Comparison of ENCODE assay signal across 22 cellular contexts in genomic region chr14:77011226-77011762, GRCh38. TPM values are rescaled to one million over a fixed set of nuclear protein-coding genes. Genes with fewer than 3 reads are reported as not detected.
A peak's percentile ranks its signal among the peaks of the same experiment; 100 is the strongest.
DNase-seq lines count a peak whose midpoint lies in the region; ATAC-seq and TF ChIP-seq lines count a peak whose summit lies in the region.
"Had no signal": no experiment of that assay in that cellular context is flagged by ENCODE, and none has a peak within 500 bp of the region (broad histone marks: within the 10 kb centered on the region; RNA-seq: fewer than 3 reads in every experiment).

No MANE protein-coding gene starts in this region.

- H4K20me1 ChIP-seq in neural cell (ENCODE audit: insufficient read depth): no peaks in the 10 kb centered on the region

- H3K27ac Mint-ChIP-seq in T-helper 2 cell treated with Interferon-gamma antibody and Interleukin-4, amounts not matched to agents 5 μg/mL and 100 μg/mL, for 36 hours: peak overlapping the region; percentile 7
- no peak overlapping the region for H3K27ac Mint-ChIP-seq in effector memory CD8-positive, alpha-beta T cell
- H3K27ac Mint-ChIP-seq: activated CD4-positive, alpha-beta T cell treated with anti-CD3 and anti-CD28 coated beads, Interleukin-2, amount 10 ng/mL, durations not matched to agents 24 days and 14 days; activated naive CD8-positive, alpha-beta T cell had no signal

- no peaks in the 10 kb centered on the region for H3K9me2 ChIP-seq in neural cell (ENCODE audit: insufficient read depth, low read length)

- no peaks in the 10 kb centered on the region for H3K9me3 ChIP-seq in neural cell (ENCODE audit: low read length)
- H3K9me3 ChIP-seq: A549, breast epithelium, esophagus squamous epithelium had no signal

- H3K9me3 Mint-ChIP-seq in T-helper 2 cell treated with Interferon-gamma antibody and Interleukin-4, amounts not matched to agents 5 μg/mL and 100 μg/mL, for 36 hours: no peaks in the 10 kb centered on the region
- no peaks in the 10 kb centered on the region for H3K9me3 Mint-ChIP-seq in effector memory CD8-positive, alpha-beta T cell
- H3K9me3 Mint-ChIP-seq: activated CD4-positive, alpha-beta T cell treated with anti-CD3 and anti-CD28 coated beads, Interleukin-2, amount 10 ng/mL, durations not matched to agents 24 days and 14 days; CD8-positive, alpha-beta memory T cell had no signal

- no peak for TF ChIP-seq RAD21 in neural cell (conservative IDR thresholded peaks at IDR 0.05)

- no peak overlapping the region for H3K4me3 Mint-ChIP-seq in T-helper 2 cell treated with Interferon-gamma antibody and Interleukin-4, amounts not matched to agents 5 μg/mL and 100 μg/mL, for 36 hours
- no peak overlapping the region for H3K4me3 Mint-ChIP-seq in effector memory CD8-positive, alpha-beta T cell
- H3K4me3 Mint-ChIP-seq: activated CD4-positive, alpha-beta T cell treated with anti-CD3 and anti-CD28 coated beads, Interleukin-2, amount 10 ng/mL, durations not matched to agents 24 days and 14 days; activated naive CD8-positive, alpha-beta T cell; CD8-positive, alpha-beta memory T cell; nephron progenitor cell had no signal

- no peaks in the 10 kb centered on the region for H3K79me2 ChIP-seq in neural cell (replicated peaks; ENCODE audit: insufficient read depth, low read length)

- TF ChIP-seq EP300 in neural cell (conservative IDR thresholded peaks at IDR 0.05; ENCODE audit: poor library complexity, severe bottlenecking): no peak

- no peaks in the 10 kb centered on the region for H3F3A ChIP-seq in neural cell (ENCODE audit: insufficient read depth, low read length, poor library complexity, severe bottlenecking)

- H3K4me3 ChIP-seq in neural cell (ENCODE audit: low read length): no peak overlapping the region
- H3K4me3 ChIP-seq: A549, breast epithelium, esophagus squamous epithelium, lung had no signal

- no peak for ATAC-seq in GM18511 (IDR thresholded peaks at IDR 0.05; ENCODE audit: unreplicated experiment)
- no peak for ATAC-seq in effector memory CD8-positive, alpha-beta T cell (replicated peaks)
- ATAC-seq: A549 had no signal

- H3K27me3 Mint-ChIP-seq in T-helper 2 cell treated with Interferon-gamma antibody and Interleukin-4, amounts not matched to agents 5 μg/mL and 100 μg/mL, for 36 hours (ENCODE audit: low read depth): no peaks in the 10 kb centered on the region
- H3K27me3 Mint-ChIP-seq in effector memory CD8-positive, alpha-beta T cell: peaks cover 0 to 15% of the 10 kb centered on the region in 2 donors
- H3K27me3 Mint-ChIP-seq: activated CD4-positive, alpha-beta T cell treated with anti-CD3 and anti-CD28 coated beads, Interleukin-2, amount 10 ng/mL, durations not matched to agents 24 days and 14 days; activated naive CD8-positive, alpha-beta T cell had no signal

- no peaks in the 10 kb centered on the region for H3K27me3 ChIP-seq in neural cell (ENCODE audit: insufficient read depth, low read depth, low read length)
- H3K27me3 ChIP-seq: breast epithelium, esophagus squamous epithelium had no signal

- H3K4me1 Mint-ChIP-seq in T-helper 2 cell treated with Interferon-gamma antibody and Interleukin-4, amounts not matched to agents 5 μg/mL and 100 μg/mL, for 36 hours (ENCODE audit: low read depth): peaks cover 13% of the 10 kb centered on the region
- peaks cover 3 to 9% of the 10 kb centered on the region in 2 donors for H3K4me1 Mint-ChIP-seq in effector memory CD8-positive, alpha-beta T cell (ENCODE audit: low read depth in 2 of 2)

- no peaks in the 10 kb centered on the region for H3K36me3 ChIP-seq in neural cell (ENCODE audit: insufficient read depth, low read length)
- H3K36me3 ChIP-seq: breast epithelium, esophagus squamous epithelium had no signal

- peak; percentile 3 for TF ChIP-seq CTCF in neural cell (IDR thresholded peaks at IDR 0.05; ENCODE audit: poor library complexity, severe bottlenecking)

- no peak overlapping the region for H3K27ac ChIP-seq in neural cell (ENCODE audit: low read length)
- H3K27ac ChIP-seq: A549, KMS-11 had no signal

- no peaks in the 10 kb centered on the region for H3K36me3 Mint-ChIP-seq in T-helper 2 cell treated with Interferon-gamma antibody and Interleukin-4, amounts not matched to agents 5 μg/mL and 100 μg/mL, for 36 hours (ENCODE audit: low read depth)
- no peaks in the 10 kb centered on the region for H3K36me3 Mint-ChIP-seq in effector memory CD8-positive, alpha-beta T cell (ENCODE audit: insufficient read depth)
- H3K36me3 Mint-ChIP-seq: activated naive CD8-positive, alpha-beta T cell had no signal

- H3K9ac ChIP-seq in neural cell (ENCODE audit: low read length): no peak overlapping the region
- H3K9ac ChIP-seq: KMS-11 had no signal

- H3K4me2 ChIP-seq in neural cell (ENCODE audit: low read length): no peak overlapping the region
- H3K4me2 ChIP-seq: A549, KMS-11 had no signal

- DNase-seq in NCI-H2029 treated with DMSO at 0.1 percent for 48 hours (lab: John Stamatoyannopoulos, UW) (peak; percentile 41), NCI-H2029 (lab: John Stamatoyannopoulos, UW) (no peak), NCI-H187 (lab: John Stamatoyannopoulos, UW) (peak; percentile 76 to 85), H4 (ENCODE audit: low spot score) (no peak)
- no peak for DNase-seq in T-helper 2 cell treated with Interferon-gamma antibody and Interleukin-4, amounts not matched to agents 5 μg/mL and 100 μg/mL, for 36 hours (ENCODE audit: low spot score)
- DNase-seq in effector memory CD8-positive, alpha-beta T cell: no peak
- DNase-seq: activated CD4-positive, alpha-beta T cell treated with anti-CD3 and anti-CD28 coated beads, Interleukin-2, amount 10 ng/mL, durations not matched to agents 24 days and 14 days; activated T-cell treated with anti-CD3 and anti-CD28 coated beads for 4 hours; CD8-positive, alpha-beta memory T cell; esophagus squamous epithelium; GOT3; NCI-H1694 treated with DMSO at 0.1 percent for 48 hours; nephron progenitor cell; retina; SHP77 treated with DMSO at 0.1 percent for 48 hours had no signal

- H2AFZ ChIP-seq in neural cell (ENCODE audit: low read depth, low read length): no peak overlapping the region

TF ChIP-seq in neural cell, 6 proteins besides CTCF, POLR2A, EP300 and RAD21:
- no peak for TF ChIP-seq TAF1 (IDR thresholded peaks at IDR 0.05; ENCODE audit: low read depth)
- TF ChIP-seq, protein P1, sequence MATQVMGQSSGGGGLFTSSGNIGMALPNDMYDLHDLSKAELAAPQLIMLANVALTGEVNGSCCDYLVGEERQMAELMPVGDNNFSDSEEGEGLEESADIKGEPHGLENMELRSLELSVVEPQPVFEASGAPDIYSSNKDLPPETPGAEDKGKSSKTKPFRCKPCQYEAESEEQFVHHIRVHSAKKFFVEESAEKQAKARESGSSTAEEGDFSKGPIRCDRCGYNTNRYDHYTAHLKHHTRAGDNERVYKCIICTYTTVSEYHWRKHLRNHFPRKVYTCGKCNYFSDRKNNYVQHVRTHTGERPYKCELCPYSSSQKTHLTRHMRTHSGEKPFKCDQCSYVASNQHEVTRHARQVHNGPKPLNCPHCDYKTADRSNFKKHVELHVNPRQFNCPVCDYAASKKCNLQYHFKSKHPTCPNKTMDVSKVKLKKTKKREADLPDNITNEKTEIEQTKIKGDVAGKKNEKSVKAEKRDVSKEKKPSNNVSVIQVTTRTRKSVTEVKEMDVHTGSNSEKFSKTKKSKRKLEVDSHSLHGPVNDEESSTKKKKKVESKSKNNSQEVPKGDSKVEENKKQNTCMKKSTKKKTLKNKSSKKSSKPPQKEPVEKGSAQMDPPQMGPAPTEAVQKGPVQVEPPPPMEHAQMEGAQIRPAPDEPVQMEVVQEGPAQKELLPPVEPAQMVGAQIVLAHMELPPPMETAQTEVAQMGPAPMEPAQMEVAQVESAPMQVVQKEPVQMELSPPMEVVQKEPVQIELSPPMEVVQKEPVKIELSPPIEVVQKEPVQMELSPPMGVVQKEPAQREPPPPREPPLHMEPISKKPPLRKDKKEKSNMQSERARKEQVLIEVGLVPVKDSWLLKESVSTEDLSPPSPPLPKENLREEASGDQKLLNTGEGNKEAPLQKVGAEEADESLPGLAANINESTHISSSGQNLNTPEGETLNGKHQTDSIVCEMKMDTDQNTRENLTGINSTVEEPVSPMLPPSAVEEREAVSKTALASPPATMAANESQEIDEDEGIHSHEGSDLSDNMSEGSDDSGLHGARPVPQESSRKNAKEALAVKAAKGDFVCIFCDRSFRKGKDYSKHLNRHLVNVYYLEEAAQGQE (IDR thresholded peaks at IDR 0.05; ENCODE audit: borderline replicate concordance): no peak
- TF ChIP-seq POLR2AphosphoS5 (IDR thresholded peaks at IDR 0.05): no peak
- no peak for TF ChIP-seq SMC3 (conservative IDR thresholded peaks at IDR 0.05; ENCODE audit: poor library complexity)
- no peak for TF ChIP-seq MXI1 (conservative IDR thresholded peaks at IDR 0.05; ENCODE audit: poor library complexity, severe bottlenecking)
- no peak for TF ChIP-seq EZH2 (IDR thresholded peaks at IDR 0.05; ENCODE audit: borderline replicate concordance, insufficient read depth, low read length, poor library complexity, severe bottlenecking)

RNA-seq across cellular contexts. Expression of gene IRF2BPL, which starts 17.2 kb away (rescaled TPM):
- 42.9 and 46.5 TPM in 2 replicates for polyA plus RNA-seq in neural cell
- 97.2 and 123 TPM in 2 replicates for polyA minus RNA-seq in neural cell
- 8.7 and 17.5 TPM in 2 replicates for total RNA-seq in H4 (2014; rRNA removed; shearing (Covaris generic))

Comparison
In these comparisons a context has a peak if more than half of its experiments do, and no peak if none do; other contexts are left out.
1. DNase-seq: peak in NCI-H2029 treated with DMSO at 0.1 percent for 48 hours (single experiment) and NCI-H187 (2 of 2); none in NCI-H2029 (single experiment), T-helper 2 cell treated with Interferon-gamma antibody and Interleukin-4, amounts not matched to agents 5 μg/mL and 100 μg/mL, for 36 hours (single experiment), H4 (single experiment) and effector memory CD8-positive, alpha-beta T cell (0 of 3).